ENCODE assay signal across 15 cellular contexts in the genomic region with DNA sequence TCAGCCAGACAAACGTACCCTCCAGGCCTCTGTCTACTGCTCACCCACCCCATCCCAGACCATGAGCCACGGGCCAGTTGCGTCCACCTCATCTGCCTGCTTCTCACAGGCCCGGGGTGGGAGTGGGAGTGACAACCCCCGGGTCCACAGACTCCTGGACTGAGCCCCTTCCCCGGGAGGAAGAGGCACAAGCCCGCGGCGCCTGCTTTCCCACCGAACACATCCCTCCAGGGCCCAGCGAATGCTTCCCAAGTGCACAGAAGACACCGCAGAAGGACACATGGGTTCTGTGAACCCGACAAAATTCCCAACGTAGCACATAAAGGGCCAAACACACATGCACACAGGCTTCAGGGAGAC. TPM values are rescaled to one million over a fixed set of nuclear protein-coding genes. Genes with fewer than 3 reads are reported as not detected.
DNase-seq lines count a peak whose midpoint lies in the region; ATAC-seq, FAIRE-seq and TF ChIP-seq lines count a peak whose summit lies in the region.
"Had no signal": no experiment of that assay in that cellular context is flagged by ENCODE, and none has a peak within 500 bp of the region (broad histone marks: within the 10 kb centered on the region; RNA-seq: fewer than 3 reads in every experiment).

No MANE protein-coding gene starts in this region.

- FAIRE-seq in GM12892 (lab: Jason Lieb, UNC): no peak
- FAIRE-seq: H54 had no signal

- DNase-seq in D341Med (ENCODE audit: low spot score) (peak; percentile 30), GM12892 (ENCODE audit: insufficient read length) (peak; percentile 23), islet precursor cell (peak; percentile 40), psoas muscle (no peak), NCI-H774 (lab: John Stamatoyannopoulos, UW) (no peak), GM19240 (ENCODE audit: insufficient read length, low spot score) (no peak), ecto neural progenitor cell (ENCODE audit: low spot score) (no peak)
- DNase-seq: COR-L47, DMS153, NCI-H187, NCI-H69, PC-9 had no signal

- no peaks in the 10 kb centered on the region for H3K27me3 ChIP-seq in psoas muscle (ENCODE audit: insufficient read depth in 3 of 3, low read length in 2 of 3)

- intact Hi-C loops in psoas muscle (cut with DNase I): no loop called here

- H3K4me1 ChIP-seq in psoas muscle: no peaks in the 10 kb centered on the region

- H3K27ac ChIP-seq in psoas muscle: no peak overlapping the region
- H3K27ac ChIP-seq: PC-9 had no signal

- 68 to 81% (median 80%) methylated on average over 14 of the region's 14 CpGs for WGBS in psoas muscle, 3 donors

- no peaks in the 10 kb centered on the region for H3K9me3 ChIP-seq in psoas muscle

- peak overlapping the region; percentile 51 for H3K4me3 ChIP-seq in psoas muscle
- H3K4me3 ChIP-seq: PC-9 had no signal

- TF ChIP-seq CTCF in psoas muscle (IDR thresholded peaks at IDR 0.05): no peak

- TF ChIP-seq POLR2A in GM12892 (IDR thresholded peaks at IDR 0.05; ENCODE audit: low read depth, low read length): no peak

- ATAC-seq in psoas muscle (no peak), HG02588 (IDR thresholded peaks at IDR 0.05; ENCODE audit: unreplicated experiment) (no peak)

- peaks cover 6 to 73% of the 10 kb centered on the region in 2 donors for H3K36me3 ChIP-seq in psoas muscle (ENCODE audit: insufficient read depth in 1 of 2, low read depth in 1 of 2)

RNA-seq across cellular contexts. Expression of gene PLPP2, which starts 18.0 kb away (rescaled TPM):
- 2.1 TPM for polyA plus RNA-seq in GM12892 (2012; ENCODE audit: missing spikeins)
- total RNA-seq in psoas muscle: under 1 TPM in 3 of 4 donors, not detected in 1; 0.32 to 0.93 (median 0.77) TPM
- polyA plus RNA-seq in psoas muscle: under 1 TPM; 0.10 to 0.28 (median 0.21) TPM
- total RNA-seq: LHCN-M2 had no signal

RNA-seq across cellular contexts. Expression of gene MIER2, which starts 35.4 kb away (rescaled TPM):
- 9.4 TPM for polyA plus RNA-seq in GM12892 (2012; ENCODE audit: missing spikeins)
- 10 to 100 TPM; 19.1 to 22.2 (median 20.2) TPM for total RNA-seq in psoas muscle
- 10 to 100 TPM; 13.3 to 18.9 (median 15.8) TPM for polyA plus RNA-seq in psoas muscle

Comparison
In these comparisons a context has a peak if more than half of its experiments do, and no peak if none do; other contexts are left out.
1. DNase-seq: peak in D341Med (single experiment), GM12892 (single experiment) and islet precursor cell (single experiment); none in psoas muscle (0 of 2), NCI-H774 (single experiment), GM19240 (single experiment) and ecto neural progenitor cell (single experiment).